ENCODE assay signal across 8 cellular contexts in genomic region chr6:82363368-82364086, GRCh38. TPM values are rescaled to one million over a fixed set of nuclear protein-coding genes. Genes with fewer than 3 reads are reported as not detected.
DNase-seq lines count a peak whose midpoint lies in the region; ATAC-seq, FAIRE-seq and TF ChIP-seq lines count a peak whose summit lies in the region.

TSS of gene TPBG (plus strand) at chr6:82363817. CDS start at chr6:82364962, 1,145 bp downstream.

- no peak for TF ChIP-seq EP300 in esophagus muscularis mucosa (IDR thresholded peaks at IDR 0.05)

- H2AFZ ChIP-seq in MM.1S (ENCODE audit: low read length) = peak within 1 kb of the TSS; percentile 87

- H3K79me2 ChIP-seq in MM.1S (ENCODE audit: low read length) = no peaks in the 10 kb centered on the region

- no peaks in the 10 kb centered on the region for H3F3A ChIP-seq in MM.1S (ENCODE audit: insufficient read depth, low read length)

- peaks cover 23% of the 10 kb centered on the region for H3K4me1 Mint-ChIP-seq in activated CD4-positive, alpha-beta memory T cell treated with anti-CD3 and anti-CD28 coated beads, Interleukin-2, amount 10 ng/mL, durations not matched to agents 7 days and 5 days

- FAIRE-seq in urothelium cell line (lab: Jason Lieb, UNC) = no peak

- H4K20me1 ChIP-seq in MM.1S (ENCODE audit: insufficient read depth, low read length) = no peaks in the 10 kb centered on the region

- H3K4me3 ChIP-seq in MM.1S (ENCODE audit: low read length) (peak within 1 kb of the TSS; percentile 80), esophagus muscularis mucosa (peak within 1 kb of the TSS; percentile 71 to 88 (median 76)), mucosa of stomach (ENCODE audit: low read length) (peak within 1 kb of the TSS; percentile 87)

- CTCF ChIA-PET in activated CD4-positive, alpha-beta memory T cell treated with anti-CD3 and anti-CD28 coated beads, Interleukin-2, amount 10 ng/mL, durations not matched to agents 7 days and 5 days (lab: Charles Lee) = no interaction called here

- peak within 1 kb of the TSS; percentile 93 for H3K4me2 ChIP-seq in MM.1S (ENCODE audit: low read depth, low read length)

- ATAC-seq in GM21528 (IDR thresholded peaks at IDR 0.05; ENCODE audit: low FRiP score, unreplicated experiment) (peak; percentile 55), HG03469 (IDR thresholded peaks at IDR 0.05; ENCODE audit: unreplicated experiment) (no peak)

- H3K4me1 ChIP-seq in MM.1S (ENCODE audit: low read length) (no peaks in the 10 kb centered on the region), esophagus muscularis mucosa (peaks cover 4 to 63% (median 42%) of the 10 kb centered on the region in 4 donors), mucosa of stomach (ENCODE audit: control insufficient read depth, insufficient read depth, low read length) (peaks cover 16% of the 10 kb centered on the region)

- H3K4me3 Mint-ChIP-seq in activated CD4-positive, alpha-beta memory T cell treated with anti-CD3 and anti-CD28 coated beads, Interleukin-2, amount 10 ng/mL, durations not matched to agents 7 days and 5 days = peak within 1 kb of the TSS; percentile 71

- H3K36me3 ChIP-seq in MM.1S (replicated peaks; ENCODE audit: insufficient read depth, low read length) (no peaks in the 10 kb centered on the region), esophagus muscularis mucosa (peaks cover 0 to 3% (median 0%) of the 10 kb centered on the region in 4 donors), mucosa of stomach (ENCODE audit: control insufficient read depth, insufficient read depth, low read length) (no peaks in the 10 kb centered on the region)

- H3K36me3 Mint-ChIP-seq in activated CD4-positive, alpha-beta memory T cell treated with anti-CD3 and anti-CD28 coated beads, Interleukin-2, amount 10 ng/mL, durations not matched to agents 7 days and 5 days (ENCODE audit: low read depth) = no peaks in the 10 kb centered on the region

- intact Hi-C loops in esophagus muscularis mucosa (cut with DNase I) = loop anchor here (10.0 kb wide), 1 partner anchor 691 kb away; no protein-coding TSS in a partner anchor

- H3K9me2 ChIP-seq in MM.1S (replicated peaks; ENCODE audit: insufficient read depth, low read length) = no peaks in the 10 kb centered on the region

- H3K9ac ChIP-seq in MM.1S (ENCODE audit: low read length) = peak within 1 kb of the TSS; percentile 81
- H3K9ac ChIP-seq in mucosa of stomach (ENCODE audit: low read length) = peak within 1 kb of the TSS; percentile 70

- peak; percentile 7; the same call in 1 of the 2 replicates for TF ChIP-seq CTCF in MM.1S (IDR thresholded peaks at IDR 0.05; ENCODE audit: low read length)
- TF ChIP-seq CTCF in esophagus muscularis mucosa (IDR thresholded peaks at IDR 0.05) = peak; percentile 13 to 41 (median 26)

- H3K9me3 Mint-ChIP-seq in activated CD4-positive, alpha-beta memory T cell treated with anti-CD3 and anti-CD28 coated beads, Interleukin-2, amount 10 ng/mL, durations not matched to agents 7 days and 5 days = no peaks in the 10 kb centered on the region

- H3K27me3 ChIP-seq in MM.1S (replicated peaks; ENCODE audit: insufficient read depth, low read length) (no peaks in the 10 kb centered on the region), esophagus muscularis mucosa (no peaks in the 10 kb centered on the region), mucosa of stomach (ENCODE audit: control insufficient read depth, insufficient read depth, low read length) (peaks cover 29% of the 10 kb centered on the region)

- POLR2A ChIA-PET in activated CD4-positive, alpha-beta memory T cell treated with anti-CD3 and anti-CD28 coated beads, Interleukin-2, amount 10 ng/mL, durations not matched to agents 7 days and 5 days (lab: Charles Lee) = no interaction called here

- TF ChIP-seq POLR2A in esophagus muscularis mucosa (IDR thresholded peaks at IDR 0.05; ENCODE audit: low read depth) = peak; percentile 31

- H3K27ac ChIP-seq in MM.1S (ENCODE audit: low read length) (peak within 1 kb of the TSS; percentile 27; the same call in 1 of the 2 replicates), esophagus muscularis mucosa (replicated peaks in 1 of 4) (peak within 1 kb of the TSS; percentile 91 to 97 (median 94))

- WGBS in esophagus muscularis mucosa = under 1% methylated on average over 10 of the region's 43 CpGs

- no peak within 1 kb of the TSS for H3K27ac Mint-ChIP-seq in activated CD4-positive, alpha-beta memory T cell treated with anti-CD3 and anti-CD28 coated beads, Interleukin-2, amount 10 ng/mL, durations not matched to agents 7 days and 5 days

- H3K27me3 Mint-ChIP-seq in activated CD4-positive, alpha-beta memory T cell treated with anti-CD3 and anti-CD28 coated beads, Interleukin-2, amount 10 ng/mL, durations not matched to agents 7 days and 5 days = peaks cover 62% of the 10 kb centered on the region

- peak; percentile 83 for DNase-seq in Daoy (ENCODE audit: low read depth)
- DNase-seq in MM.1S = peak; percentile 58
- no peak for DNase-seq in activated CD4-positive, alpha-beta memory T cell treated with anti-CD3 and anti-CD28 coated beads, Interleukin-2, amount 10 ng/mL, durations not matched to agents 7 days and 5 days
- no peak for DNase-seq in esophagus muscularis mucosa (ENCODE audit: extremely low spot score)
- peak; percentile 61 for DNase-seq in urothelium cell line (ENCODE audit: low spot score)

- H3K9me3 ChIP-seq in MM.1S (replicated peaks; ENCODE audit: insufficient read depth, low read length) = no peaks in the 10 kb centered on the region
- no peaks in the 10 kb centered on the region for H3K9me3 ChIP-seq in esophagus muscularis mucosa
- no peaks in the 10 kb centered on the region for H3K9me3 ChIP-seq in mucosa of stomach (ENCODE audit: control insufficient read depth, low read length)

RNA-seq across cellular contexts. Expression of gene TPBG, which starts in this region (rescaled TPM):
- 24.7 and 33.2 TPM in 2 replicates for total RNA-seq in Daoy (2014; rRNA removed; shearing (Covaris generic))
- under 1 TPM; 0.10 to 0.18 TPM for total RNA-seq in activated CD4-positive, alpha-beta memory T cell treated with anti-CD3 and anti-CD28 coated beads, Interleukin-2, amount 10 ng/mL, durations not matched to agents 7 days and 5 days
- total RNA-seq in esophagus muscularis mucosa = 100 to 1,000 TPM; 111 to 181 (median 118) TPM

Comparison
In these comparisons a context has a peak if more than half of its experiments do, and no peak if none do; other contexts are left out.
1. RNA of gene TPBG (total RNA-seq): 111 to 181 TPM in esophagus muscularis mucosa and 24.7 to 33.2 TPM in Daoy; 0.10 to 0.18 TPM in activated CD4-positive, alpha-beta memory T cell treated with anti-CD3 and anti-CD28 coated beads, Interleukin-2, amount 10 ng/mL, durations not matched to agents 7 days and 5 days; every median in the first group is over 10 times any median in the second.
2. DNase-seq: peak in Daoy (single experiment), MM.1S (single experiment) and urothelium cell line (single experiment); none in activated CD4-positive, alpha-beta memory T cell treated with anti-CD3 and anti-CD28 coated beads, Interleukin-2, amount 10 ng/mL, durations not matched to agents 7 days and 5 days (single experiment) and esophagus muscularis mucosa (single experiment).
3. Peak in every context shown above with its lines, with median percentiles within 50 percentile points of each other: H3K4me3 ChIP-seq.